ENCODE assay signal across 18 cellular contexts in the genomic region with DNA sequence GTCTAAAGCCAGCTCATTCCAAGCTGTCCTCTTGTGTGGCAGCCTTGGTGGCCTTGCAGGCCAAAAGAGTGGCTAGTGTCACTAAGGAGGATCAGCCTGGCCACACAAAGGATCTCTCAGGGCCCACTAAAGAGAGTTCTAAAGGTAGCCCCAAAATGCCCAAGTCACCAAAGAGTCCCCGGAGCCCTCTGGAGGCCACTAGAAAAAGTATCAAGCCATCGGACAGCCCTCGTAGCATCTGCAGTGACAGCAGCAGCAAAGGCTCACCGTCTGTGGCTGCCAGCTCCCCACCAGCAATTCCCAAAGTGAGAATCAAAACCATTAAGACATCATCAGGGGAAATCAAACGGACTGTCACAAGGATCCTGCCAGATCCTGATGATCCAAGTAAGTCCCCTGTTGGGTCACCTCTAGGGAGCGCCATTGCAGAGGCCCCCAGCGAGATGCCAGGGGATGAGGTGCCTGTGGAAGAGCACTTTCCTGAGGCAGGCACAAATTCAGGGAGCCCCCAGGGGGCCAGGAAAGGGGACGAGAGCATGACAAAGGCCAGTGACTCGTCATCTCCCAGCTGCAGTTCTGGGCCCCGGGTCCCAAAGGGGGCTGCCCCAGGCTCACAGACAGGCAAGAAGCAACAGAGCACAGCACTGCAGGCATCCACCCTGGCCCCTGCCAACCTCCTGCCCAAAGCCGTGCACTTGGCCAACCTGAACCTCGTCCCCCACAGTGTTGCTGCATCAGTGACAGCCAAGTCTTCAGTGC. TPM values are rescaled to one million over a fixed set of nuclear protein-coding genes. Genes with fewer than 3 reads are reported as not detected.
DNase-seq lines count a peak whose midpoint lies in the region; ATAC-seq, FAIRE-seq and TF ChIP-seq lines count a peak whose summit lies in the region.
"Had no signal": no experiment of that assay in that cellular context is flagged by ENCODE, and none has a peak within 500 bp of the region (broad histone marks: within the 10 kb centered on the region; RNA-seq: fewer than 3 reads in every experiment).

No MANE protein-coding gene starts in this region.

- H3K9me1 ChIP-seq in endothelial cell of umbilical vein (replicated peaks; ENCODE audit: control insufficient read depth, extremely low read depth, insufficient read depth, low read length), result no peaks in the 10 kb centered on the region

- intact Hi-C loops in activated naive CD4-positive, alpha-beta T cell treated with anti-CD3 and anti-CD28 coated beads for 36 hours (cut with micrococcal nuclease), result no loop called here
- intact Hi-C loops in endothelial cell of umbilical vein (cut with micrococcal nuclease), result no loop called here

- POLR2A ChIA-PET in endothelial cell of umbilical vein (lab: Charles Lee), result no interaction called here

- no peaks in the 10 kb centered on the region for H3K27me3 Mint-ChIP-seq in activated naive CD4-positive, alpha-beta T cell treated with anti-CD3 and anti-CD28 coated beads for 36 hours (ENCODE audit: low read depth)
- H3K27me3 Mint-ChIP-seq: brain had no signal

- TSS peak; percentile 24 for BruUV-seq in endothelial cell of umbilical vein (replicated peaks; lab: Mats Ljungman, UMichigan)

- H3K27ac ChIP-seq in endothelial cell of umbilical vein (ENCODE audit: insufficient read depth, low read depth, low read length) (no peak overlapping the region), skeletal muscle tissue (ENCODE audit: low read depth, low read length) (peak overlapping the region; percentile 82)
- H3K27ac ChIP-seq: Peyer's patch, uterus had no signal

- H3K4me1 ChIP-seq in endothelial cell of umbilical vein (ENCODE audit: control insufficient read depth, extremely low read depth, insufficient read depth, low read length), result no peaks in the 10 kb centered on the region
- H3K4me1 ChIP-seq in skeletal muscle tissue (ENCODE audit: control insufficient read depth in 3 of 3, insufficient read depth in 3 of 3, low read length in 3 of 3), result peaks cover 27 to 35% (median 35%) of the 10 kb centered on the region in 3 donors
- H3K4me1 ChIP-seq: Peyer's patch had no signal

- H3K4me1 Mint-ChIP-seq in activated naive CD4-positive, alpha-beta T cell treated with anti-CD3 and anti-CD28 coated beads for 36 hours (ENCODE audit: low read depth), result peaks cover 51% of the 10 kb centered on the region

- peaks cover 34% of the 10 kb centered on the region for H3K79me2 ChIP-seq in endothelial cell of umbilical vein (ENCODE audit: control insufficient read depth, insufficient read depth, low read length)

- ATAC-seq in activated naive CD4-positive, alpha-beta T cell treated with anti-CD3 and anti-CD28 coated beads, Interleukin-2, amount 50 U/mL, for 72 hours, result no peak
- no peak for ATAC-seq in GM18511 (IDR thresholded peaks at IDR 0.05; ENCODE audit: unreplicated experiment)
- ATAC-seq: left ventricle myocardium superior had no signal

- no peak overlapping the region for H3K27ac Mint-ChIP-seq in activated naive CD4-positive, alpha-beta T cell treated with anti-CD3 and anti-CD28 coated beads for 36 hours
- peak overlapping the region in 1 of 2 donors; percentile 69 for H3K27ac Mint-ChIP-seq in activated naive CD4-positive, alpha-beta T cell treated with anti-CD3 and anti-CD28 coated beads, Interleukin-2, amount 50 U/mL, for 72 hours

- no peak overlapping the region for H3K4me2 ChIP-seq in endothelial cell of umbilical vein (ENCODE audit: insufficient read depth, low read length)

- TF ChIP-seq POLR2A in NB4 (IDR thresholded peaks at IDR 0.05; ENCODE audit: extremely low read depth, insufficient read length), result no peak
- no peak for TF ChIP-seq POLR2A in endothelial cell of umbilical vein (IDR thresholded peaks at IDR 0.05; ENCODE audit: low read depth, low read length)

- no peaks in the 10 kb centered on the region for H4K20me1 ChIP-seq in endothelial cell of umbilical vein (replicated peaks; ENCODE audit: control insufficient read depth, extremely low read depth, insufficient read depth, low read length)

- no peak overlapping the region for H2AFZ ChIP-seq in endothelial cell of umbilical vein (ENCODE audit: low read depth, low read length)

- CTCF ChIA-PET in activated naive CD4-positive, alpha-beta T cell treated with anti-CD3 and anti-CD28 coated beads for 36 hours (lab: Charles Lee), result no interaction called here
- CTCF ChIA-PET in endothelial cell of umbilical vein (lab: Charles Lee), result no interaction called here

- no peaks in the 10 kb centered on the region for H3K9me3 Mint-ChIP-seq in activated naive CD4-positive, alpha-beta T cell treated with anti-CD3 and anti-CD28 coated beads for 36 hours
- no peaks in the 10 kb centered on the region for H3K9me3 Mint-ChIP-seq in activated naive CD4-positive, alpha-beta T cell treated with anti-CD3 and anti-CD28 coated beads, Interleukin-2, amount 50 U/mL, for 72 hours
- H3K9me3 Mint-ChIP-seq: brain had no signal

- no peak overlapping the region for H3K4me3 Mint-ChIP-seq in activated naive CD4-positive, alpha-beta T cell treated with anti-CD3 and anti-CD28 coated beads for 36 hours
- H3K4me3 Mint-ChIP-seq: brain had no signal

- H3K27me3 ChIP-seq in endothelial cell of umbilical vein (ENCODE audit: control insufficient read depth in 2 of 2, insufficient read depth in 2 of 2, low read length in 2 of 2) (no peaks in the 10 kb centered on the region), skeletal muscle tissue (ENCODE audit: control insufficient read depth in 3 of 3, insufficient read depth in 3 of 3, low read length in 3 of 3) (no peaks in the 10 kb centered on the region)
- H3K27me3 ChIP-seq: Peyer's patch, uterus had no signal

- dilution Hi-C loops in endothelial cell of umbilical vein (cut with MboI; ENCODE audit: extremely low pct_ligation_motif_present, low sequenced_read_pairs), result no loop called here

- H3K4me3 ChIP-seq in NB4 (ENCODE audit: low read depth, low read length), result no peak overlapping the region
- no peak overlapping the region for H3K4me3 ChIP-seq in endothelial cell of umbilical vein (replicated peaks in 1 of 3; ENCODE audit: insufficient read depth in 1 of 3, low read depth in 1 of 3, low read length in 3 of 3)
- H3K4me3 ChIP-seq in skeletal muscle tissue (ENCODE audit: low read length in 3 of 3), result no peak overlapping the region
- H3K4me3 ChIP-seq: Peyer's patch, uterus had no signal

- H3K9ac ChIP-seq in endothelial cell of umbilical vein (replicated peaks; ENCODE audit: extremely low read depth, insufficient read depth, low read length), result no peak overlapping the region
- H3K9ac ChIP-seq in skeletal muscle tissue (ENCODE audit: low read depth in 1 of 3, low read length in 3 of 3), result peak overlapping the region in 1 of 3 donors; percentile 4

- no peak for FAIRE-seq in endothelial cell of umbilical vein (lab: Jason Lieb, UNC)
- FAIRE-seq: G401.6, GM19239 had no signal

- DNase-seq in activated naive CD4-positive, alpha-beta T cell treated with anti-CD3 and anti-CD28 coated beads for 36 hours, result peak; percentile 42
- no peak for DNase-seq in activated naive CD4-positive, alpha-beta T cell treated with anti-CD3 and anti-CD28 coated beads, Interleukin-2, amount 50 U/mL, for 72 hours (ENCODE audit: low spot score in 2 of 2)
- DNase-seq in NB4 (ENCODE audit: low read depth), result no peak
- no peak for DNase-seq in endothelial cell of umbilical vein (ENCODE audit: low read depth, low spot score)
- no peak for DNase-seq in central memory CD4-positive, alpha-beta T cell
- no peak for DNase-seq in GOT3 (lab: John Stamatoyannopoulos, UW)
- DNase-seq: activated naive CD4-positive, alpha-beta T cell treated with Interleukin-2 at 50 U/mL for 16 hours; left ventricle myocardium superior; NCI-H1930; NCI-H526 treated with DMSO at 0.1 percent for 48 hours; Peyer's patch; posterior cingulate gyrus; uterus had no signal

- peaks cover 43% of the 10 kb centered on the region for H3K36me3 Mint-ChIP-seq in activated naive CD4-positive, alpha-beta T cell treated with anti-CD3 and anti-CD28 coated beads for 36 hours (ENCODE audit: low read depth)
- H3K36me3 Mint-ChIP-seq in activated naive CD4-positive, alpha-beta T cell treated with anti-CD3 and anti-CD28 coated beads, Interleukin-2, amount 50 U/mL, for 72 hours, result peaks cover 12 to 14% of the 10 kb centered on the region in 2 donors

- H3K9me3 ChIP-seq in endothelial cell of umbilical vein (replicated peaks; ENCODE audit: control insufficient read depth, insufficient read depth, low read length) (no peaks in the 10 kb centered on the region), skeletal muscle tissue (ENCODE audit: control insufficient read depth in 3 of 3, low read length in 3 of 3) (no peaks in the 10 kb centered on the region)
- H3K9me3 ChIP-seq: Peyer's patch, uterus had no signal

- H3K36me3 ChIP-seq in endothelial cell of umbilical vein (ENCODE audit: control insufficient read depth in 2 of 2, extremely low read depth in 1 of 2, insufficient read depth in 2 of 2, low read length in 2 of 2), result peaks cover 18 to 23% of the 10 kb centered on the region in 2 experiments
- peaks cover 27 to 36% (median 28%) of the 10 kb centered on the region in 3 donors for H3K36me3 ChIP-seq in skeletal muscle tissue (ENCODE audit: control insufficient read depth in 3 of 3, insufficient read depth in 3 of 3, low read length in 3 of 3)
- H3K36me3 ChIP-seq: uterus had no signal

- TF ChIP-seq CTCF in NB4 (IDR thresholded peaks at IDR 0.05; ENCODE audit: low read depth, low read length) (peak; percentile 2), endothelial cell of umbilical vein (IDR thresholded peaks at IDR 0.05; ENCODE audit: extremely low read depth in 1 of 2, insufficient read depth in 1 of 2, low read depth in 1 of 2, low read length in 2 of 2) (no peak)

RNA-seq across cellular contexts. Expression of a gene that starts 33.5 kb away (rescaled TPM):
- total RNA-seq in activated naive CD4-positive, alpha-beta T cell treated with anti-CD3 and anti-CD28 coated beads for 36 hours, result under 1 TPM; 0.02 to 0.05 TPM
- under 1 TPM; 0.07 to 0.54 TPM for total RNA-seq in activated naive CD4-positive, alpha-beta T cell treated with anti-CD3 and anti-CD28 coated beads, Interleukin-2, amount 50 U/mL, for 72 hours
- total RNA-seq in endothelial cell of umbilical vein (36.2 and 41.7 TPM in 2 replicates), skeletal muscle tissue (33.4 TPM)
- 18.4 and 18.7 TPM in 2 replicates for polyA plus RNA-seq in endothelial cell of umbilical vein
- 17.4 and 18.4 TPM in 2 replicates for polyA plus RNA-seq in endothelial cell of umbilical vein (2011; cell fraction: cytosol; rRNA removed)
- polyA plus RNA-seq in endothelial cell of umbilical vein (2011; cell fraction: nucleus; rRNA removed), result 87.4 and 90.5 TPM in 2 replicates
- 14.5 and 22.1 TPM in 2 replicates for polyA plus RNA-seq in endothelial cell of umbilical vein (2012)
- 37.3 and 37.7 TPM in 2 replicates for polyA minus RNA-seq in endothelial cell of umbilical vein
- polyA minus RNA-seq in endothelial cell of umbilical vein (2011; cell fraction: cytosol; rRNA and poly(A)+ RNA removed), result not detected
- polyA minus RNA-seq in endothelial cell of umbilical vein (2011; cell fraction: nucleus; rRNA and poly(A)+ RNA removed), result 27.8 and 30.2 TPM in 2 replicates

RNA-seq across cellular contexts. Expression of a gene that starts 35.3 kb away (rescaled TPM):
- 10 to 100 TPM; 24.2 to 24.3 TPM for total RNA-seq in activated naive CD4-positive, alpha-beta T cell treated with anti-CD3 and anti-CD28 coated beads for 36 hours
- 10 to 100 TPM; 22.7 to 34.7 TPM for total RNA-seq in activated naive CD4-positive, alpha-beta T cell treated with anti-CD3 and anti-CD28 coated beads, Interleukin-2, amount 50 U/mL, for 72 hours
- 21.1 and 22.3 TPM in 2 replicates for total RNA-seq in endothelial cell of umbilical vein
- 12.3 and 13.2 TPM in 2 replicates for polyA plus RNA-seq in endothelial cell of umbilical vein
- polyA plus RNA-seq in endothelial cell of umbilical vein (2011; cell fraction: cytosol; rRNA removed), result 13.5 and 14.2 TPM in 2 replicates
- 28.0 and 32.2 TPM in 2 replicates for polyA plus RNA-seq in endothelial cell of umbilical vein (2011; cell fraction: nucleus; rRNA removed)
- polyA plus RNA-seq in endothelial cell of umbilical vein (2012), result 10.1 and 11.3 TPM in 2 replicates
- 17.5 and 18.0 TPM in 2 replicates for polyA minus RNA-seq in endothelial cell of umbilical vein
- polyA minus RNA-seq in endothelial cell of umbilical vein (2011; cell fraction: cytosol; rRNA and poly(A)+ RNA removed), result 12.2 TPM
- 16.2 and 17.6 TPM in 2 replicates for polyA minus RNA-seq in endothelial cell of umbilical vein (2011; cell fraction: nucleus; rRNA and poly(A)+ RNA removed)
- 6.3 TPM for total RNA-seq in skeletal muscle tissue

Comparison
In these comparisons a context has a peak if more than half of its experiments do, and no peak if none do; other contexts are left out.
1. RNA of a gene that starts 33.5 kb away (total RNA-seq): 36.2 to 41.7 TPM in endothelial cell of umbilical vein and 33.4 TPM in skeletal muscle tissue (single experiment); 0.07 to 0.54 TPM in activated naive CD4-positive, alpha-beta T cell treated with anti-CD3 and anti-CD28 coated beads, Interleukin-2, amount 50 U/mL, for 72 hours and 0.02 to 0.05 TPM in activated naive CD4-positive, alpha-beta T cell treated with anti-CD3 and anti-CD28 coated beads for 36 hours; every median in the first group is over 10 times any median in the second.